In genomic region chr4:4455199-4455865, GRCh38 we compare ENCODE assay signal across 1 cellular context.
TF ChIP-seq lines count a peak whose summit lies in the region.

No MANE protein-coding gene starts in this region.

TF ChIP-seq in SK-N-SH, 30 proteins besides CTCF, POLR2A, EP300 and RAD21 (continued from another document):
- no peak for TF ChIP-seq USF2 (IDR thresholded peaks at IDR 0.05; ENCODE audit: borderline replicate concordance, low read depth, low read length)
- TF ChIP-seq MXI1 (IDR thresholded peaks at IDR 0.05; ENCODE audit: low read depth, low read length): peak; percentile 72
- no peak for TF ChIP-seq NFIC (IDR thresholded peaks at IDR 0.05; ENCODE audit: borderline replicate concordance)
- peak; percentile 81 for TF ChIP-seq CHD2 (IDR thresholded peaks at IDR 0.05; ENCODE audit: low read length, partially characterized antibody)
- TF ChIP-seq, protein P1, sequence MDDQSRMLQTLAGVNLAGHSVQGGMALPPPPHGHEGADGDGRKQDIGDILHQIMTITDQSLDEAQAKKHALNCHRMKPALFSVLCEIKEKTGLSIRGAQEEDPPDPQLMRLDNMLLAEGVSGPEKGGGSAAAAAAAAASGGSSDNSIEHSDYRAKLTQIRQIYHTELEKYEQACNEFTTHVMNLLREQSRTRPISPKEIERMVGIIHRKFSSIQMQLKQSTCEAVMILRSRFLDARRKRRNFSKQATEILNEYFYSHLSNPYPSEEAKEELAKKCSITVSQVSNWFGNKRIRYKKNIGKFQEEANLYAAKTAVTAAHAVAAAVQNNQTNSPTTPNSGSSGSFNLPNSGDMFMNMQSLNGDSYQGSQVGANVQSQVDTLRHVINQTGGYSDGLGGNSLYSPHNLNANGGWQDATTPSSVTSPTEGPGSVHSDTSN (IDR thresholded peaks at IDR 0.05): 0 out of 2 replicates have a peak, but pooled peaks have one; percentile 22
- peak; percentile 98 for TF ChIP-seq RCOR1 (IDR thresholded peaks at IDR 0.05; ENCODE audit: low read length)
- TF ChIP-seq YY1 (IDR thresholded peaks at IDR 0.05; ENCODE audit: low read depth): no peak
- TF ChIP-seq SMC3 (IDR thresholded peaks at IDR 0.05; ENCODE audit: low read depth, low read length): no peak
- peak; percentile 78 for TF ChIP-seq GATA2 (CRISPR knock-in tag; IDR thresholded peaks at IDR 0.05)
- TF ChIP-seq FOXJ3 (CRISPR knock-in tag; IDR thresholded peaks at IDR 0.05): peak; percentile 84; the same call in 1 of the 2 replicates
